In the genomic region with DNA sequence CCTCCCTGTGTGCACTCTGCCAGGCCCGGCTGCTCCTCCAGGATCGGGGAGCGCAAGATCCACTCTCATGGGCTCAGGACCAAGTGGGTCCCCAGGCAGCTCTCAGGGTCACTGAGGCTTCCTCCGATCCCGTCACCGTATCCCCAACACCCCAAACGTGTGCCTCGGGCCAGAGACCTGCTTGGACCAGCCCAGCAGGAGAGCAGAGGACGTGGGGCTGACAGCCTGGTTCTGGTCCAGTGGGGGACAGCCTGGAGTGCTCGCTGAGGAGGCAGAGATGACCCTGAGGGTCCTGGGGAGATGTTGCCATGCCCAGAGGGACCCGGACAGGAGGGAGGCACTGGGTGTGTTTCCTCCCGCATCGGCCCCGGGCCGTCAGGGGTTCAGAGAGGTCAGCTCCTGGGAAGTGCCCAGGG, we compare ENCODE assay signal across 14 cellular contexts.
DNase-seq lines count a peak whose midpoint lies in the region; ATAC-seq and TF ChIP-seq lines count a peak whose summit lies in the region.
"Had no signal": no experiment of that assay in that cellular context is flagged by ENCODE, and none has a peak within 500 bp of the region (broad histone marks: within the 10 kb centered on the region; RNA-seq: fewer than 3 reads in every experiment).

No MANE protein-coding gene starts in this region.

- H3K9me3 ChIP-seq in osteoblast (ENCODE audit: low read depth, low read length) (no peaks in the 10 kb centered on the region), mammary epithelial cell (replicated peaks; ENCODE audit: insufficient read depth, low read length) (peaks cover 65% of the 10 kb centered on the region)

- peaks cover 4% of the 10 kb centered on the region for H3K4me1 ChIP-seq in osteoblast (ENCODE audit: insufficient read depth, low read length)
- H3K4me1 ChIP-seq in mammary epithelial cell (ENCODE audit: insufficient read depth, low read length), result no peaks in the 10 kb centered on the region

- no peak overlapping the region for H3K4me3 ChIP-seq in osteoblast (ENCODE audit: insufficient read depth, low read length)
- H3K4me3 ChIP-seq in mammary epithelial cell (replicated peaks in 1 of 3; ENCODE audit: insufficient read depth in 1 of 3, low read depth in 2 of 3, low read length in 3 of 3), result no peak overlapping the region
- H3K4me3 ChIP-seq: GM23248 had no signal

- intact Hi-C loops in natural killer cell (cut with micrococcal nuclease), result no loop called here
- intact Hi-C loops in mammary epithelial cell (cut with micrococcal nuclease), result no loop called here

- H3K36me3 ChIP-seq in osteoblast (ENCODE audit: insufficient read depth, low read length) (no peaks in the 10 kb centered on the region), mammary epithelial cell (ENCODE audit: insufficient read depth, low read length) (no peaks in the 10 kb centered on the region)

- in situ Hi-C loops in mammary epithelial cell (cut with MboI; ENCODE audit: low sequenced_read_pairs in 2 of 2), result no loop called here

- H3K36me3 Mint-ChIP-seq in natural killer cell treated with Interleukin-12 subunit alpha and Interleukin-12 subunit beta and Interleukin-15 and Interleukin-18, amount 100 ng/mL, for 72 hours, result no peaks in the 10 kb centered on the region
- H3K36me3 Mint-ChIP-seq in natural killer cell, result no peaks in the 10 kb centered on the region

- ATAC-seq in natural killer cell treated with Interleukin-12 subunit alpha and Interleukin-12 subunit beta and Interleukin-15 and Interleukin-18, amount 100 ng/mL, for 72 hours, result no peak
- ATAC-seq in natural killer cell, result no peak
- ATAC-seq in esophagus mucosa, result peak; percentile 14

- no peaks in the 10 kb centered on the region for H3K79me2 ChIP-seq in osteoblast (ENCODE audit: insufficient read depth, low read length)
- H3K79me2 ChIP-seq in mammary epithelial cell (ENCODE audit: insufficient read depth, low read length), result no peaks in the 10 kb centered on the region

- no peaks in the 10 kb centered on the region for H3K4me1 Mint-ChIP-seq in natural killer cell treated with Interleukin-12 subunit alpha and Interleukin-12 subunit beta and Interleukin-15 and Interleukin-18, amount 100 ng/mL, for 72 hours (ENCODE audit: low read depth in 2 of 2)
- no peaks in the 10 kb centered on the region for H3K4me1 Mint-ChIP-seq in natural killer cell

- no peak overlapping the region for H3K4me3 Mint-ChIP-seq in natural killer cell treated with Interleukin-12 subunit alpha and Interleukin-12 subunit beta and Interleukin-15 and Interleukin-18, amount 100 ng/mL, for 72 hours
- no peak overlapping the region for H3K4me3 Mint-ChIP-seq in natural killer cell
- H3K4me3 Mint-ChIP-seq: CD4-positive, alpha-beta T cell had no signal

- H4K20me1 ChIP-seq in osteoblast (ENCODE audit: insufficient read depth, low read length) (no peaks in the 10 kb centered on the region), mammary epithelial cell (ENCODE audit: insufficient read depth, low read length) (no peaks in the 10 kb centered on the region)

- no peak for TF ChIP-seq CTCF in natural killer cell (IDR thresholded peaks at IDR 0.05)
- TF ChIP-seq CTCF in osteoblast (IDR thresholded peaks at IDR 0.05; ENCODE audit: extremely low read depth, low read depth, low read length), result no peak
- no peak for TF ChIP-seq CTCF in mammary epithelial cell (conservative IDR thresholded peaks at IDR 0.05 in 1 of 2, IDR thresholded peaks at IDR 0.05 in 1 of 2; ENCODE audit: extremely low read depth in 1 of 2, insufficient read depth in 1 of 2, low read depth in 1 of 2, low read length in 2 of 2)

- 66% methylated on average over 7 of the region's 15 CpGs for WGBS in mammary epithelial cell (ENCODE audit: low coverage, missing lambda C conversion rate)

- no TSS peak for BruUV-seq in mammary epithelial cell (replicated peaks; lab: Mats Ljungman, UMichigan)

- peaks cover 13 to 17% of the 10 kb centered on the region in 2 donors for H3K27me3 Mint-ChIP-seq in natural killer cell treated with Interleukin-12 subunit alpha and Interleukin-12 subunit beta and Interleukin-15 and Interleukin-18, amount 100 ng/mL, for 72 hours
- H3K27me3 Mint-ChIP-seq in natural killer cell (ENCODE audit: low read depth in 2 of 2), result peaks cover 11 to 16% of the 10 kb centered on the region in 2 donors

- no peak overlapping the region for H3K27ac Mint-ChIP-seq in natural killer cell treated with Interleukin-12 subunit alpha and Interleukin-12 subunit beta and Interleukin-15 and Interleukin-18, amount 100 ng/mL, for 72 hours
- H3K27ac Mint-ChIP-seq in natural killer cell, result no peak overlapping the region
- H3K27ac Mint-ChIP-seq: CD4-positive, alpha-beta T cell had no signal

- H3K4me2 ChIP-seq in osteoblast (ENCODE audit: insufficient read depth, low read length) (no peak overlapping the region), mammary epithelial cell (ENCODE audit: insufficient read depth, low read depth, low read length) (no peak overlapping the region)

- CTCF ChIA-PET in mammary epithelial cell (lab: Charles Lee; ENCODE audit: low non-redundant PET), result no interaction called here

- no peak overlapping the region for H3K9ac ChIP-seq in mammary epithelial cell (ENCODE audit: insufficient read depth, low read length)
- H3K9ac ChIP-seq: GM23248 had no signal

- H3K27me3 ChIP-seq in osteoblast (ENCODE audit: insufficient read depth, low read length) (no peaks in the 10 kb centered on the region), mammary epithelial cell (ENCODE audit: insufficient read depth, low read length) (no peaks in the 10 kb centered on the region)

- dilution Hi-C loops in mammary epithelial cell (cut with HindIII; ENCODE audit: low sequenced_read_pairs), result no loop called here

- H3K9me3 Mint-ChIP-seq in natural killer cell treated with Interleukin-12 subunit alpha and Interleukin-12 subunit beta and Interleukin-15 and Interleukin-18, amount 100 ng/mL, for 72 hours, result no peaks in the 10 kb centered on the region
- H3K9me3 Mint-ChIP-seq in natural killer cell, result no peaks in the 10 kb centered on the region
- H3K9me3 Mint-ChIP-seq: CD4-positive, alpha-beta T cell had no signal

- DNase-seq in natural killer cell treated with Interleukin-12 subunit alpha and Interleukin-12 subunit beta and Interleukin-15 and Interleukin-18, amount 100 ng/mL, for 72 hours (ENCODE audit: low spot score), result peak; percentile 49
- DNase-seq in natural killer cell, result no peak
- DNase-seq in osteoblast (ENCODE audit: insufficient read length, low spot score, missing footprints), result peak; percentile 53
- no peak for DNase-seq in COLO668 (lab: John Stamatoyannopoulos, UW; ENCODE audit: unreplicated experiment)
- no peak for DNase-seq in mammary epithelial cell
- no peak for DNase-seq in HPDE6-E6E7 (ENCODE audit: extremely low spot score)
- DNase-seq: AML-193; CD4-positive, alpha-beta T cell; DMS153; DMS79; GDM1; GM23248 had no signal

- H3K27ac ChIP-seq in osteoblast (ENCODE audit: low read depth, low read length) (no peak overlapping the region), mammary epithelial cell (ENCODE audit: insufficient read depth, low read depth, low read length) (no peak overlapping the region)
- H3K27ac ChIP-seq: C4-2B, GM23248 had no signal

- H2AFZ ChIP-seq in osteoblast (ENCODE audit: low read length) (no peak overlapping the region), mammary epithelial cell (ENCODE audit: low read depth, low read length) (no peak overlapping the region)
- H2AFZ ChIP-seq: GM23248 had no signal

Comparison
In these comparisons a context has a peak if more than half of its experiments do, and no peak if none do; other contexts are left out.
1. DNase-seq: peak in natural killer cell treated with Interleukin-12 subunit alpha and Interleukin-12 subunit beta and Interleukin-15 and Interleukin-18, amount 100 ng/mL, for 72 hours (single experiment) and osteoblast (single experiment); none in natural killer cell (single experiment), COLO668 (single experiment), mammary epithelial cell (single experiment) and HPDE6-E6E7 (single experiment).